ENCODE assay signal across 1 cellular context in the genomic region with DNA sequence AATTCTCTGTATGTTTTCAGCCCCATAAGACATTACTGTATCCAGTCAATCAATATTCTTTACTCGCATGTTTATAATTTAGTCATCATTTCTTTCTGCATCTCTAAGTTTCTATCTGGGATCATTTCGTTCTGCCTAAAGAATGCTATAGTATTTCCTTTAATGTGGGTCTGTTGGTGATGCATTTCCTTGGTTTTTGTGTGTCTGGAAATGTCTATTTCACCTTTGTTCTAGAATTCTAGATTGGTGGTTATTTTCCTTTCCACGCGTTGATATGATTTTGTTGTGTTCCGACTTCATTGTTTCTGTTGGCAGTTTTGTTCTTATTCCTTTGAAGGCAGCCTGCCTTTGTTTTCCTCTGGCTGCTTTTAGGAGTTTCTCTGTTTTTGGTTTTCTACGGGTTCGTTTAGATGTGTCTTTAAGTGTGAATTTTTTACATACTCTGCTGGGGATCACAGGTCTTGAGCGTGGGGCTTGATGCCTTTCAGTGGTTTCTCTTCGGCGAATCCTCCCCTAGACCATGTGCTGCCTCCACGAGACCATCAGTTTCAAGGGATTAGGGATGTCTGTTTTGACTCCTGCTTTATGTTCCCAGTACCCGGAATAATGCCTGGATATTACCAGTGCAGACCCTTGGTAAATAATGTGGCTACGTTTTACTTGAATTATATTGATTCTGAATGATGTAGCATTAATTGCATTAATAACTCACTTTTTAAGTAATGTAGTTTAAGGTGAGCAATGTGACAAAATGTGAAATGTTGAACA.
TF ChIP-seq lines count a peak whose summit lies in the region.

No MANE protein-coding gene starts in this region.

TF ChIP-seq in GM12878, 131 proteins besides CTCF, POLR2A, EP300 and RAD21:
- TF ChIP-seq NFXL1 (IDR thresholded peaks at IDR 0.05; ENCODE audit: borderline replicate concordance) (no peak), ZNF592 (IDR thresholded peaks at IDR 0.05) (no peak), RCOR1 (conservative IDR thresholded peaks at IDR 0.05; ENCODE audit: low read depth, low read length) (no peak), EED (IDR thresholded peaks at IDR 0.05; ENCODE audit: low read depth) (no peak), RUNX3 (IDR thresholded peaks at IDR 0.05; ENCODE audit: low read length) (no peak)
- TF ChIP-seq, protein P1, sequence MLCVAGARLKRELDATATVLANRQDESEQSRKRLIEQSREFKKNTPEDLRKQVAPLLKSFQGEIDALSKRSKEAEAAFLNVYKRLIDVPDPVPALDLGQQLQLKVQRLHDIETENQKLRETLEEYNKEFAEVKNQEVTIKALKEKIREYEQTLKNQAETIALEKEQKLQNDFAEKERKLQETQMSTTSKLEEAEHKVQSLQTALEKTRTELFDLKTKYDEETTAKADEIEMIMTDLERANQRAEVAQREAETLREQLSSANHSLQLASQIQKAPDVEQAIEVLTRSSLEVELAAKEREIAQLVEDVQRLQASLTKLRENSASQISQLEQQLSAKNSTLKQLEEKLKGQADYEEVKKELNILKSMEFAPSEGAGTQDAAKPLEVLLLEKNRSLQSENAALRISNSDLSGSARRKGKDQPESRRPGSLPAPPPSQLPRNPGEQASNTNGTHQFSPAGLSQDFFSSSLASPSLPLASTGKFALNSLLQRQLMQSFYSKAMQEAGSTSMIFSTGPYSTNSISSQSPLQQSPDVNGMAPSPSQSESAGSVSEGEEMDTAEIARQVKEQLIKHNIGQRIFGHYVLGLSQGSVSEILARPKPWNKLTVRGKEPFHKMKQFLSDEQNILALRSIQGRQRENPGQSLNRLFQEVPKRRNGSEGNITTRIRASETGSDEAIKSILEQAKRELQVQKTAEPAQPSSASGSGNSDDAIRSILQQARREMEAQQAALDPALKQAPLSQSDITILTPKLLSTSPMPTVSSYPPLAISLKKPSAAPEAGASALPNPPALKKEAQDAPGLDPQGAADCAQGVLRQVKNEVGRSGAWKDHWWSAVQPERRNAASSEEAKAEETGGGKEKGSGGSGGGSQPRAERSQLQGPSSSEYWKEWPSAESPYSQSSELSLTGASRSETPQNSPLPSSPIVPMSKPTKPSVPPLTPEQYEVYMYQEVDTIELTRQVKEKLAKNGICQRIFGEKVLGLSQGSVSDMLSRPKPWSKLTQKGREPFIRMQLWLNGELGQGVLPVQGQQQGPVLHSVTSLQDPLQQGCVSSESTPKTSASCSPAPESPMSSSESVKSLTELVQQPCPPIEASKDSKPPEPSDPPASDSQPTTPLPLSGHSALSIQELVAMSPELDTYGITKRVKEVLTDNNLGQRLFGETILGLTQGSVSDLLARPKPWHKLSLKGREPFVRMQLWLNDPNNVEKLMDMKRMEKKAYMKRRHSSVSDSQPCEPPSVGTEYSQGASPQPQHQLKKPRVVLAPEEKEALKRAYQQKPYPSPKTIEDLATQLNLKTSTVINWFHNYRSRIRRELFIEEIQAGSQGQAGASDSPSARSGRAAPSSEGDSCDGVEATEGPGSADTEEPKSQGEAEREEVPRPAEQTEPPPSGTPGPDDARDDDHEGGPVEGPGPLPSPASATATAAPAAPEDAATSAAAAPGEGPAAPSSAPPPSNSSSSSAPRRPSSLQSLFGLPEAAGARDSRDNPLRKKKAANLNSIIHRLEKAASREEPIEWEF (IDR thresholded peaks at IDR 0.05; ENCODE audit: insufficient replicate concordance, low read depth, low read length): no peak
